ENCODE assay signal across 18 cellular contexts in the genomic region with DNA sequence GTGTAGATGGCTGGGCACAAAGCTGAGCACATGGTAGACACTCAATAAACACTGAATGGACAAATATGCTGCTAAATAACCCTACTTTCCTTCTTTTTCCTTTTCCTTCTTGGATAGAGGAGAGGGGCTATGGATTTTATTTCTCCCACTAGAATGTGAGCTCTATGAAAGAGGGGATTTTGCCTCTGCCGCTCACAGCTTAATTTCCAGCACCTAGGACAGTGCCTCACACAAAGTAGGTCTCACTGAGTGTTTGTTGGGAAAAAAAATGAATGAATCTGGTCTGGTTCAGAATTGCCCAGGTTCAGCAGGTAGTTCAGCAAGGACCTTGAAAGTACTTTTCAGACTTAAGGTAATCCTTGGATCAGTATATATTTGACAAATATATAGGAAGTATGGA.
DNase-seq lines count a peak whose midpoint lies in the region; ATAC-seq, FAIRE-seq and TF ChIP-seq lines count a peak whose summit lies in the region.
"Had no signal": no experiment of that assay in that cellular context is flagged by ENCODE, and none has a peak within 500 bp of the region (broad histone marks: within the 10 kb centered on the region; RNA-seq: fewer than 3 reads in every experiment).

No MANE protein-coding gene starts in this region.

- no peak overlapping the region for H3K27ac Mint-ChIP-seq in WTC11
- H3K27ac Mint-ChIP-seq: CD8-positive, alpha-beta memory T cell; IgD-negative memory B cell; T-cell had no signal

- H4K20me1 ChIP-seq in HepG2 (ENCODE audit: insufficient read depth, low read length): no peaks in the 10 kb centered on the region

- H2AFZ ChIP-seq in HepG2 (ENCODE audit: low read length): no peak overlapping the region

- H3K4me3 ChIP-seq in HepG2 (replicated peaks in 1 of 3; ENCODE audit: insufficient read depth in 1 of 3, low read depth in 2 of 3, low read length in 3 of 3) (no peak overlapping the region), right lobe of liver (no peak overlapping the region)

- H3K36me3 Mint-ChIP-seq in WTC11: no peaks in the 10 kb centered on the region
- H3K36me3 Mint-ChIP-seq: CD8-positive, alpha-beta memory T cell; IgD-negative memory B cell; T-cell had no signal

- POLR2A ChIA-PET in HepG2 (lab: Yijun Ruan, JAX): no interaction called here
- POLR2A ChIA-PET in WTC11 (lab: Charles Lee): no interaction called here

- H3K27me3 ChIP-seq in HepG2 (ENCODE audit: control insufficient read depth in 1 of 2, insufficient read depth in 2 of 2, low read length in 2 of 2): no peaks in the 10 kb centered on the region
- H3K27me3 ChIP-seq in right lobe of liver: no peaks in the 10 kb centered on the region

- BruUV-seq in HepG2 (replicated peaks; lab: Mats Ljungman, UMichigan): no TSS peak

- TF ChIP-seq EP300 in HepG2 (IDR thresholded peaks at IDR 0.05; ENCODE audit: low read depth in 2 of 2, low read length in 2 of 2): no peak
- no peak for TF ChIP-seq EP300 in HepG2 (CRISPR knock-in tag; IDR thresholded peaks at IDR 0.05; ENCODE audit: borderline replicate concordance)

- FAIRE-seq in HepG2 (lab: Jason Lieb, UNC): no peak

- H3K4me1 ChIP-seq in HepG2 (ENCODE audit: insufficient read depth, low read length) (no peaks in the 10 kb centered on the region), right lobe of liver (no peaks in the 10 kb centered on the region)

- no peak overlapping the region for H3K4me2 ChIP-seq in HepG2 (ENCODE audit: low read depth, low read length)
- H3K4me2 ChIP-seq: SK-N-SH had no signal

- H3K27ac ChIP-seq in HepG2 (ENCODE audit: extremely low read length, insufficient read depth, low read length): no peak overlapping the region
- H3K27ac ChIP-seq in right lobe of liver: no peak overlapping the region
- H3K27ac ChIP-seq: C4-2B had no signal

- no peak overlapping the region for H3K4me3 Mint-ChIP-seq in WTC11
- H3K4me3 Mint-ChIP-seq: CD8-positive, alpha-beta memory T cell; IgD-negative memory B cell; T-cell had no signal

- in situ Hi-C loops in HepG2 (cut with HindIII; ENCODE audit: extremely low pct_ligation_motif_present, low pct_unique_long_range_greater_than_20kb): loop anchor here (25.0 kb wide), 1 partner anchor 207 kb away; no protein-coding TSS in a partner anchor

- no peaks in the 10 kb centered on the region for H3K9me3 Mint-ChIP-seq in WTC11
- H3K9me3 Mint-ChIP-seq: CD8-positive, alpha-beta memory T cell; IgD-negative memory B cell; T-cell had no signal

- CTCF ChIA-PET in HepG2 (lab: Yijun Ruan, JAX; ENCODE audit: low intra/inter-chr PET ratio, low total read pairs) (interaction anchor here (1.4 to 2.2 kb wide), 4 partner anchors 131 to 277 kb away, joined by 5 to 12 read pairs (median 6); no protein-coding TSS in a partner anchor), WTC11 (lab: Charles Lee) (interaction anchor here (0.7 to 2.6 kb wide), 28 partner anchors 7 to 317 kb away, joined by 3 to 17 read pairs (median 4); a partner anchor contains a TSS)

- no peak for ATAC-seq in HepG2
- no peak for ATAC-seq in right lobe of liver
- peak; percentile 26; the same call in 1 of the 2 replicates for ATAC-seq in WTC11
- ATAC-seq in HG02981 (IDR thresholded peaks at IDR 0.05; ENCODE audit: unreplicated experiment): no peak
- ATAC-seq: Panc1, T-cell had no signal

- H3K36me3 ChIP-seq in HepG2 (replicated peaks in 1 of 2; ENCODE audit: control insufficient read depth in 1 of 2, insufficient read depth in 2 of 2, low read length in 2 of 2): no peaks in the 10 kb centered on the region
- no peaks in the 10 kb centered on the region for H3K36me3 ChIP-seq in right lobe of liver

- DNase-seq in HepG2 (ENCODE audit: low spot score) (no peak), right lobe of liver (no peak), WTC11 (ENCODE audit: low spot score) (no peak), left kidney (ENCODE audit: low read depth, low spot score) (peak; percentile 37), ureter (ENCODE audit: low spot score) (no peak), T-helper 2 cell (no peak)
- DNase-seq: Calu3, DMS153, GF-D8, NCI-H1417 treated with DMSO at 0.1 percent for 48 hours, SIG-M5, SK-N-SH had no signal

- 48% methylated on average over 1 of the region's 1 CpG for WGBS in HepG2 (ENCODE audit: low lambda C conversion rate)
- WGBS in right lobe of liver (ENCODE audit: insufficient coverage, low coverage, low lambda C conversion rate, missing lambda C conversion rate): 75% methylated on average over 1 of the region's 1 CpG

- H3K9ac ChIP-seq in HepG2 (ENCODE audit: insufficient read depth, low read depth, low read length): no peak overlapping the region
- H3K9ac ChIP-seq: SK-N-SH had no signal

- TF ChIP-seq POLR2A in HepG2 (IDR thresholded peaks at IDR 0.05; ENCODE audit: insufficient read depth in 1 of 2, low read depth in 2 of 2, low read length in 2 of 2) (no peak), right lobe of liver (IDR thresholded peaks at IDR 0.05) (no peak)

- H3K79me2 ChIP-seq in HepG2 (ENCODE audit: insufficient read depth, low read length): no peaks in the 10 kb centered on the region

- peaks cover 8% of the 10 kb centered on the region for H3K4me1 Mint-ChIP-seq in WTC11
- H3K4me1 Mint-ChIP-seq: CD8-positive, alpha-beta memory T cell; T-cell had no signal

- TF ChIP-seq CTCF in HepG2 (CRISPR knock-in tag; IDR thresholded peaks at IDR 0.05) (no peak), right lobe of liver (IDR thresholded peaks at IDR 0.05) (no peak), WTC11 (IDR thresholded peaks at IDR 0.05) (no peak)

- TF ChIP-seq RAD21 in HepG2 (CRISPR knock-in tag; IDR thresholded peaks at IDR 0.05): no peak

- intact Hi-C loops in HepG2 (cut with micrococcal nuclease; ENCODE audit: unreplicated experiment) (loop anchor here (1.0 kb wide), 1 partner anchor 204 kb away; no protein-coding TSS in a partner anchor), right lobe of liver (cut with DNase I) (loop anchor here in 1 of 2 donors (10.0 kb wide), 2 partner anchors 200 to 520 kb away; no protein-coding TSS in a partner anchor)

- H3K27me3 Mint-ChIP-seq in WTC11 (ENCODE audit: low read depth): no peaks in the 10 kb centered on the region
- H3K27me3 Mint-ChIP-seq: IgD-negative memory B cell had no signal

- no peaks in the 10 kb centered on the region for H3K9me3 ChIP-seq in HepG2 (ENCODE audit: low read length)
- no peaks in the 10 kb centered on the region for H3K9me3 ChIP-seq in right lobe of liver
- H3K9me3 ChIP-seq: SK-N-SH had no signal

TF ChIP-seq in HepG2, 621 proteins besides CTCF, POLR2A, EP300 and RAD21:
- no peak for TF ChIP-seq ELF4 (CRISPR knock-in tag; IDR thresholded peaks at IDR 0.05; ENCODE audit: borderline replicate concordance)
- TF ChIP-seq, protein P1, sequence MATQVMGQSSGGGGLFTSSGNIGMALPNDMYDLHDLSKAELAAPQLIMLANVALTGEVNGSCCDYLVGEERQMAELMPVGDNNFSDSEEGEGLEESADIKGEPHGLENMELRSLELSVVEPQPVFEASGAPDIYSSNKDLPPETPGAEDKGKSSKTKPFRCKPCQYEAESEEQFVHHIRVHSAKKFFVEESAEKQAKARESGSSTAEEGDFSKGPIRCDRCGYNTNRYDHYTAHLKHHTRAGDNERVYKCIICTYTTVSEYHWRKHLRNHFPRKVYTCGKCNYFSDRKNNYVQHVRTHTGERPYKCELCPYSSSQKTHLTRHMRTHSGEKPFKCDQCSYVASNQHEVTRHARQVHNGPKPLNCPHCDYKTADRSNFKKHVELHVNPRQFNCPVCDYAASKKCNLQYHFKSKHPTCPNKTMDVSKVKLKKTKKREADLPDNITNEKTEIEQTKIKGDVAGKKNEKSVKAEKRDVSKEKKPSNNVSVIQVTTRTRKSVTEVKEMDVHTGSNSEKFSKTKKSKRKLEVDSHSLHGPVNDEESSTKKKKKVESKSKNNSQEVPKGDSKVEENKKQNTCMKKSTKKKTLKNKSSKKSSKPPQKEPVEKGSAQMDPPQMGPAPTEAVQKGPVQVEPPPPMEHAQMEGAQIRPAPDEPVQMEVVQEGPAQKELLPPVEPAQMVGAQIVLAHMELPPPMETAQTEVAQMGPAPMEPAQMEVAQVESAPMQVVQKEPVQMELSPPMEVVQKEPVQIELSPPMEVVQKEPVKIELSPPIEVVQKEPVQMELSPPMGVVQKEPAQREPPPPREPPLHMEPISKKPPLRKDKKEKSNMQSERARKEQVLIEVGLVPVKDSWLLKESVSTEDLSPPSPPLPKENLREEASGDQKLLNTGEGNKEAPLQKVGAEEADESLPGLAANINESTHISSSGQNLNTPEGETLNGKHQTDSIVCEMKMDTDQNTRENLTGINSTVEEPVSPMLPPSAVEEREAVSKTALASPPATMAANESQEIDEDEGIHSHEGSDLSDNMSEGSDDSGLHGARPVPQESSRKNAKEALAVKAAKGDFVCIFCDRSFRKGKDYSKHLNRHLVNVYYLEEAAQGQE (IDR thresholded peaks at IDR 0.05; ENCODE audit: borderline replicate concordance in 1 of 2, low read depth in 1 of 2, low read length in 2 of 2): peak; percentile 20 to 86
TF ChIP-seq in HepG2: peak in this region for 1.

TF ChIP-seq in WTC11, 78 proteins besides CTCF, POLR2A, EP300 and RAD21:
- TF ChIP-seq CREM (CRISPR knock-in tag; IDR thresholded peaks at IDR 0.05) (no peak), ATF1 (CRISPR knock-in tag; IDR thresholded peaks at IDR 0.05) (no peak), TEAD4 (CRISPR knock-in tag; IDR thresholded peaks at IDR 0.05) (no peak), SMAD3 (CRISPR knock-in tag; IDR thresholded peaks at IDR 0.05; ENCODE audit: borderline replicate concordance) (no peak), JAZF1 (CRISPR knock-in tag; IDR thresholded peaks at IDR 0.05) (no peak), ZNF423 (CRISPR knock-in tag; IDR thresholded peaks at IDR 0.05) (no peak), RELA (CRISPR knock-in tag; IDR thresholded peaks at IDR 0.05; ENCODE audit: borderline replicate concordance) (no peak)
- TF ChIP-seq, protein P2, sequence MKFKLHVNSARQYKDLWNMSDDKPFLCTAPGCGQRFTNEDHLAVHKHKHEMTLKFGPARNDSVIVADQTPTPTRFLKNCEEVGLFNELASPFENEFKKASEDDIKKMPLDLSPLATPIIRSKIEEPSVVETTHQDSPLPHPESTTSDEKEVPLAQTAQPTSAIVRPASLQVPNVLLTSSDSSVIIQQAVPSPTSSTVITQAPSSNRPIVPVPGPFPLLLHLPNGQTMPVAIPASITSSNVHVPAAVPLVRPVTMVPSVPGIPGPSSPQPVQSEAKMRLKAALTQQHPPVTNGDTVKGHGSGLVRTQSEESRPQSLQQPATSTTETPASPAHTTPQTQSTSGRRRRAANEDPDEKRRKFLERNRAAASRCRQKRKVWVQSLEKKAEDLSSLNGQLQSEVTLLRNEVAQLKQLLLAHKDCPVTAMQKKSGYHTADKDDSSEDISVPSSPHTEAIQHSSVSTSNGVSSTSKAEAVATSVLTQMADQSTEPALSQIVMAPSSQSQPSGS (CRISPR knock-in tag; IDR thresholded peaks at IDR 0.05; ENCODE audit: borderline replicate concordance, low read depth): no peak
